17 cellular contexts compared by ENCODE assay signal in the genomic region with DNA sequence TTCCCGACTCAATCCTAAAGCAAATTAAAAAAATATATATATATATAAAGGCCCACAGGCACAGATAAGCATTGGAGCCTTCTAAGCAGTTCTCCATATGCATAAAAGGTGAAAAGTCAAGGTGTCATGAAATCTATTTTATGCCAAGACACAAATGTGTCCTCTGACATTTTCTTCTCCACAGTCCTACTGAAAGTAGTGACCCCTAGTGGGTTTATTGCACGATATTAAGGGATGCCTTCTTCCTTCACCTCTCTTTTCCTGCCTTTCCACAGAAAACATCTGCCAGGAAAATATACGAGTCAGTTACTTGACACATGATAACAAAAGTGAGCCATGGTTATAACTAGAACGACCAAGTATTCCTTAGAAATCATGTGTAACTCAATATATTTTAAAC.
DNase-seq lines count a peak whose midpoint lies in the region; ATAC-seq and TF ChIP-seq lines count a peak whose summit lies in the region.
"Had no signal": no experiment of that assay in that cellular context is flagged by ENCODE, and none has a peak within 500 bp of the region (broad histone marks: within the 10 kb centered on the region; RNA-seq: fewer than 3 reads in every experiment).

No MANE protein-coding gene starts in this region.

- H3K79me2 ChIP-seq in GM23338 (replicated peaks; ENCODE audit: insufficient read depth) (no peaks in the 10 kb centered on the region), PC-3 (ENCODE audit: low read length) (no peaks in the 10 kb centered on the region)

- intact Hi-C loops in PC-3 (cut with micrococcal nuclease) (loop anchor here (10.0 kb wide), 1 partner anchor 182 kb away; no protein-coding TSS in a partner anchor), left ventricle myocardium inferior (cut with micrococcal nuclease) (no loop called here)

- H3K4me3 ChIP-seq in AG04450 (ENCODE audit: low read depth, low read length) (no peak overlapping the region), GM23338 (no peak overlapping the region), PC-3 (ENCODE audit: low read length) (no peak overlapping the region), left ventricle myocardium inferior (no peak overlapping the region)
- H3K4me3 ChIP-seq: breast epithelium, MG63, prostate gland had no signal

- H3K9me2 ChIP-seq in GM23338 (ENCODE audit: insufficient read depth): no peaks in the 10 kb centered on the region
- H3K9me2 ChIP-seq in PC-3 (replicated peaks; ENCODE audit: low read length): no peaks in the 10 kb centered on the region

- no peak overlapping the region for H3K27ac Mint-ChIP-seq in GM23338
- no peak overlapping the region for H3K27ac Mint-ChIP-seq in activated naive CD8-positive, alpha-beta T cell treated with anti-CD3 and anti-CD28 coated beads, Interleukin-2, amount 50 U/mL, for 24 hours
- H3K27ac Mint-ChIP-seq: activated B cell treated with CpG ODN at 0.5 μM for 24 hours had no signal

- H3K4me1 ChIP-seq in GM23338 (ENCODE audit: insufficient read depth) (no peaks in the 10 kb centered on the region), PC-3 (ENCODE audit: insufficient read depth, low read length) (no peaks in the 10 kb centered on the region), left ventricle myocardium inferior (peaks cover 71% of the 10 kb centered on the region)
- H3K4me1 ChIP-seq: breast epithelium, prostate gland had no signal

- ATAC-seq in GM23338 (peak; percentile 68), PC-3 (peak; percentile 29; the same call in 1 of the 2 replicates), HG03108 (IDR thresholded peaks at IDR 0.05; ENCODE audit: unreplicated experiment) (no peak)
- ATAC-seq in activated naive CD8-positive, alpha-beta T cell treated with anti-CD3 and anti-CD28 coated beads, Interleukin-2, amount 50 U/mL, for 24 hours: no peak

- POLR2A ChIA-PET in AG04450 (lab: Yijun Ruan, JAX): interaction anchor here (0.6 kb wide), 1 partner anchor 26 kb away, joined by 3 read pairs; no protein-coding TSS in a partner anchor
- POLR2A ChIA-PET in PC-3 (lab: Charles Lee; ENCODE audit: unreplicated experiment): no interaction called here

- H3K9me3 ChIP-seq in AG04450 (ENCODE audit: control insufficient read depth, insufficient read depth, low read length) (no peaks in the 10 kb centered on the region), PC-3 (ENCODE audit: low read length) (no peaks in the 10 kb centered on the region), left ventricle myocardium inferior (replicated peaks) (no peaks in the 10 kb centered on the region)
- H3K9me3 ChIP-seq: breast epithelium, MG63, prostate gland had no signal

- TF ChIP-seq CTCF in AG04450 (IDR thresholded peaks at IDR 0.05; ENCODE audit: low read depth, low read length) (peak; percentile 25), GM23338 (conservative IDR thresholded peaks at IDR 0.05; ENCODE audit: low read depth in 2 of 2) (peak; percentile 45 to 62), PC-3 (conservative IDR thresholded peaks at IDR 0.05; ENCODE audit: low read depth, low read length) (peak; percentile 39; the same call in 1 of the 2 replicates), left ventricle myocardium inferior (IDR thresholded peaks at IDR 0.05; ENCODE audit: borderline replicate concordance) (peak; percentile 19)

- no peaks in the 10 kb centered on the region for H3K27me3 Mint-ChIP-seq in GM23338 (ENCODE audit: insufficient read depth, low read depth, poor library complexity)
- no peaks in the 10 kb centered on the region for H3K27me3 Mint-ChIP-seq in activated naive CD8-positive, alpha-beta T cell treated with anti-CD3 and anti-CD28 coated beads, Interleukin-2, amount 50 U/mL, for 24 hours
- H3K27me3 Mint-ChIP-seq: activated B cell treated with CpG ODN at 0.5 μM for 24 hours had no signal

- no peaks in the 10 kb centered on the region; the same call in 2 of the 3 replicates for H3K4me1 Mint-ChIP-seq in GM23338
- no peaks in the 10 kb centered on the region for H3K4me1 Mint-ChIP-seq in activated naive CD8-positive, alpha-beta T cell treated with anti-CD3 and anti-CD28 coated beads, Interleukin-2, amount 50 U/mL, for 24 hours
- H3K4me1 Mint-ChIP-seq: activated B cell treated with CpG ODN at 0.5 μM for 24 hours had no signal

- no peaks in the 10 kb centered on the region for H3K9me3 Mint-ChIP-seq in GM23338
- H3K9me3 Mint-ChIP-seq in activated naive CD8-positive, alpha-beta T cell treated with anti-CD3 and anti-CD28 coated beads, Interleukin-2, amount 50 U/mL, for 24 hours: no peaks in the 10 kb centered on the region
- H3K9me3 Mint-ChIP-seq: activated B cell treated with CpG ODN at 0.5 μM for 24 hours had no signal

- H3K4me2 ChIP-seq in GM23338: no peak overlapping the region
- H3K4me2 ChIP-seq in PC-3 (ENCODE audit: low read length): no peak overlapping the region

- CTCF ChIA-PET in AG04450 (lab: Charles Lee): interaction anchor here (1.0 kb wide), 1 partner anchor 198 kb away, joined by 3 read pairs; no protein-coding TSS in a partner anchor
- CTCF ChIA-PET in PC-3 (lab: Charles Lee): no interaction called here

- H3K36me3 ChIP-seq in GM23338 (ENCODE audit: insufficient read depth) (no peaks in the 10 kb centered on the region), PC-3 (ENCODE audit: low read depth, low read length) (no peaks in the 10 kb centered on the region), left ventricle myocardium inferior (peaks cover 4% of the 10 kb centered on the region)
- H3K36me3 ChIP-seq: breast epithelium, MG63, prostate gland had no signal

- H3F3A ChIP-seq in GM23338 (replicated peaks; ENCODE audit: low read depth) (no peaks in the 10 kb centered on the region), PC-3 (ENCODE audit: low read length, unreplicated experiment) (no peaks in the 10 kb centered on the region)

- H3K27me3 ChIP-seq in AG04450 (ENCODE audit: control insufficient read depth, insufficient read depth, low read length) (no peaks in the 10 kb centered on the region), GM23338 (ENCODE audit: insufficient read depth) (no peaks in the 10 kb centered on the region), PC-3 (ENCODE audit: low read length) (no peaks in the 10 kb centered on the region), left ventricle myocardium inferior (ENCODE audit: low read depth) (no peaks in the 10 kb centered on the region)
- H3K27me3 ChIP-seq: breast epithelium, MG63 had no signal

- H2AFZ ChIP-seq in GM23338 (peak overlapping the region; percentile 2; the same call in 1 of the 2 replicates), PC-3 (ENCODE audit: low read length) (no peak overlapping the region)

- no peak overlapping the region for H3K4me3 Mint-ChIP-seq in GM23338
- no peak overlapping the region for H3K4me3 Mint-ChIP-seq in activated naive CD8-positive, alpha-beta T cell treated with anti-CD3 and anti-CD28 coated beads, Interleukin-2, amount 50 U/mL, for 24 hours
- H3K4me3 Mint-ChIP-seq: activated B cell treated with CpG ODN at 0.5 μM for 24 hours had no signal

- no peak overlapping the region for H3K9ac ChIP-seq in PC-3 (ENCODE audit: low read length)

- no TSS peak for BruUV-seq in PC-3 (replicated peaks; lab: Mats Ljungman, UMichigan)

- DNase-seq in AG04450 (ENCODE audit: low read depth, low spot score) (no peak), GM23338 (ENCODE audit: low spot score) (peak; percentile 51), PC-3 (peak; percentile 6), left ventricle myocardium inferior (no peak), NAMALWA (ENCODE audit: low spot score) (no peak), NCI-H1417 treated with DMSO at 0.1 percent for 48 hours (lab: John Stamatoyannopoulos, UW) (no peak)
- DNase-seq in activated naive CD8-positive, alpha-beta T cell treated with anti-CD3 and anti-CD28 coated beads, Interleukin-2, amount 50 U/mL, for 24 hours: no peak
- DNase-seq: activated B cell treated with CpG ODN at 0.5 μM for 24 hours; activated naive CD4-positive, alpha-beta T cell treated with Interleukin-2 at 50 U/mL for 16 hours; AML-193; DMS153; MG63; NCI-H2081 treated with DMSO at 0.1 percent for 48 hours; SW 1271 had no signal

- no peaks in the 10 kb centered on the region for H3K36me3 Mint-ChIP-seq in GM23338 (ENCODE audit: low read depth)
- H3K36me3 Mint-ChIP-seq in activated naive CD8-positive, alpha-beta T cell treated with anti-CD3 and anti-CD28 coated beads, Interleukin-2, amount 50 U/mL, for 24 hours (ENCODE audit: low read depth): peaks cover 1% of the 10 kb centered on the region

- H3K27ac ChIP-seq in AG04450 (ENCODE audit: low read depth, low read length) (no peak overlapping the region), GM23338 (ENCODE audit: low read depth) (no peak overlapping the region), PC-3 (ENCODE audit: low read length) (no peak overlapping the region), left ventricle myocardium inferior (replicated peaks) (peak overlapping the region; percentile 48)
- H3K27ac ChIP-seq: breast epithelium, prostate gland had no signal

- H4K20me1 ChIP-seq in GM23338 (replicated peaks; ENCODE audit: insufficient read depth): no peaks in the 10 kb centered on the region
- no peaks in the 10 kb centered on the region for H4K20me1 ChIP-seq in PC-3 (ENCODE audit: low read length)

TF ChIP-seq in GM23338, 12 proteins besides CTCF, POLR2A, EP300 and RAD21:
- TF ChIP-seq STAT1 (IDR thresholded peaks at IDR 0.05; ENCODE audit: unreplicated experiment) (no peak), ZNF114 (CRISPR knock-in tag; IDR thresholded peaks at IDR 0.05) (no peak), NANOG (IDR thresholded peaks at IDR 0.05; ENCODE audit: borderline replicate concordance) (no peak), EZH2phosphoT487 (IDR thresholded peaks at IDR 0.05; ENCODE audit: unreplicated experiment) (no peak), ETS1 (IDR thresholded peaks at IDR 0.05) (no peak), JUNB (IDR thresholded peaks at IDR 0.05; ENCODE audit: unreplicated experiment) (no peak)

Comparison
In these comparisons a context has a peak if more than half of its experiments do, and no peak if none do; other contexts are left out.
1. DNase-seq: peak in GM23338 (single experiment) and PC-3 (single experiment); none in AG04450 (single experiment), left ventricle myocardium inferior (single experiment), NAMALWA (single experiment), NCI-H1417 treated with DMSO at 0.1 percent for 48 hours (single experiment) and activated naive CD8-positive, alpha-beta T cell treated with anti-CD3 and anti-CD28 coated beads, Interleukin-2, amount 50 U/mL, for 24 hours (single experiment).
2. ATAC-seq: peak in GM23338 (single experiment) and PC-3 (single experiment); none in HG03108 (single experiment) and activated naive CD8-positive, alpha-beta T cell treated with anti-CD3 and anti-CD28 coated beads, Interleukin-2, amount 50 U/mL, for 24 hours (single experiment).
3. Peak in every context shown above with its lines, with median percentiles within 50 percentile points of each other: CTCF ChIP-seq.